In genomic region chr7:137489880-137490279, GRCh38 we compare ENCODE assay signal across 8 cellular contexts.
"Had no signal": no experiment of that assay in that cellular context is flagged by ENCODE, and none has a peak within 500 bp of the region (broad histone marks: within the 10 kb centered on the region; RNA-seq: fewer than 3 reads in every experiment).

No MANE protein-coding gene starts in this region.

- FAIRE-seq: G401.6, GM12878, GM12891, GM12892, GM18507, GM19239 had no signal

- ATAC-seq: GM12878 had no signal

- H3K4me3 ChIP-seq: GM12878 had no signal

- DNase-seq: GDM1, GF-D8 had no signal
